12 cellular contexts compared by ENCODE assay signal in genomic region chr5:135239461-135240282, GRCh38.
DNase-seq lines count a peak whose midpoint lies in the region; ATAC-seq and TF ChIP-seq lines count a peak whose summit lies in the region.
"Had no signal": no experiment of that assay in that cellular context is flagged by ENCODE, and none has a peak within 500 bp of the region (broad histone marks: within the 10 kb centered on the region; RNA-seq: fewer than 3 reads in every experiment).

No MANE protein-coding gene starts in this region.

- H3K27me3 ChIP-seq in Peyer's patch = no peaks in the 10 kb centered on the region
- H3K27me3 ChIP-seq in esophagus (ENCODE audit: control insufficient read depth in 1 of 2, insufficient read depth in 2 of 2, low read length in 2 of 2) = no peaks in the 10 kb centered on the region
- H3K27me3 ChIP-seq in transverse colon = no peaks in the 10 kb centered on the region
- H3K27me3 ChIP-seq: body of pancreas had no signal

- H3K27ac Mint-ChIP-seq in osteocyte (ENCODE audit: unreplicated experiment) = no peak overlapping the region

- no peaks in the 10 kb centered on the region for H3K9me3 Mint-ChIP-seq in osteocyte (ENCODE audit: unreplicated experiment)

- H3K4me1 ChIP-seq in Peyer's patch (peaks cover 0 to 10% (median 0%) of the 10 kb centered on the region in 4 donors), esophagus (ENCODE audit: control insufficient read depth in 2 of 2, insufficient read depth in 2 of 2, low read length in 1 of 2) (peaks cover 25 to 56% of the 10 kb centered on the region in 2 donors), transverse colon (peaks cover 8 to 44% (median 18%) of the 10 kb centered on the region in 4 donors)
- H3K4me1 ChIP-seq: body of pancreas had no signal

- peaks cover 28% of the 10 kb centered on the region for H3K4me1 Mint-ChIP-seq in osteocyte (ENCODE audit: unreplicated experiment)

- 45 to 61% methylated on average over 11 of the region's 11 CpGs for WGBS in esophagus, 2 donors
- WGBS in transverse colon (ENCODE audit: low coverage in 1 of 2), 2 donors = 71 to 83% methylated on average over 4 to 11 of the region's 11 CpGs

- H3K27ac ChIP-seq in Peyer's patch (no peak overlapping the region), esophagus (ENCODE audit: low read depth in 2 of 2, low read length in 1 of 2) (peak overlapping the region; percentile 77 to 89), transverse colon (no peak overlapping the region)
- H3K27ac ChIP-seq: body of pancreas had no signal

- peaks cover 3% of the 10 kb centered on the region for H3K27me3 Mint-ChIP-seq in osteocyte (ENCODE audit: unreplicated experiment)

- TF ChIP-seq CTCF in AG09319 (IDR thresholded peaks at IDR 0.05; ENCODE audit: low read depth, low read length) = no peak
- TF ChIP-seq CTCF in Peyer's patch (IDR thresholded peaks at IDR 0.05) = no peak
- no peak for TF ChIP-seq CTCF in osteocyte (IDR thresholded peaks at IDR 0.05)
- no peak for TF ChIP-seq CTCF in transverse colon (IDR thresholded peaks at IDR 0.05)

- in situ Hi-C loops in transverse colon (cut with MboI; ENCODE audit: low pct_ligation_motif_present in 1 of 4, low pct_unique_long_range_greater_than_20kb in 1 of 4, low sequenced_read_pairs in 3 of 4) = no loop called here

- no peak for ATAC-seq in HG03342 (IDR thresholded peaks at IDR 0.05; ENCODE audit: unreplicated experiment)
- ATAC-seq: body of pancreas had no signal

- intact Hi-C loops in transverse colon (cut with DNase I; ENCODE audit: low total_unique reads) = no loop called here

- no peak overlapping the region for H3K4me3 Mint-ChIP-seq in osteocyte (ENCODE audit: unreplicated experiment)

- TF ChIP-seq POLR2A in Peyer's patch (IDR thresholded peaks at IDR 0.05) (no peak), transverse colon (IDR thresholded peaks at IDR 0.05) (no peak)

- TF ChIP-seq EP300 in transverse colon (IDR thresholded peaks at IDR 0.05; ENCODE audit: low read depth) = no peak

- no peaks in the 10 kb centered on the region for H3K36me3 Mint-ChIP-seq in osteocyte (ENCODE audit: unreplicated experiment)

- H3K9me3 ChIP-seq in Peyer's patch = no peaks in the 10 kb centered on the region
- no peaks in the 10 kb centered on the region for H3K9me3 ChIP-seq in esophagus (ENCODE audit: control insufficient read depth in 2 of 2, insufficient read depth in 1 of 2, low read depth in 1 of 2, low read length in 1 of 2)
- no peaks in the 10 kb centered on the region for H3K9me3 ChIP-seq in transverse colon
- H3K9me3 ChIP-seq: body of pancreas had no signal

- H3K36me3 ChIP-seq in Peyer's patch = no peaks in the 10 kb centered on the region
- no peaks in the 10 kb centered on the region for H3K36me3 ChIP-seq in esophagus (ENCODE audit: control insufficient read depth in 2 of 2, insufficient read depth in 2 of 2, low read length in 1 of 2)
- H3K36me3 ChIP-seq in transverse colon = no peaks in the 10 kb centered on the region

- H3K4me3 ChIP-seq in Peyer's patch = no peak overlapping the region
- no peak overlapping the region for H3K4me3 ChIP-seq in esophagus (ENCODE audit: low read depth in 1 of 2, low read length in 2 of 2)
- no peak overlapping the region for H3K4me3 ChIP-seq in transverse colon
- H3K4me3 ChIP-seq: body of pancreas had no signal

- peak; percentile 47 for DNase-seq in AG09319 (ENCODE audit: extremely low read depth, low read depth)
- peak in 2 of 3 donors; percentile 8 to 28 for DNase-seq in Peyer's patch
- DNase-seq in osteocyte (ENCODE audit: extremely low spot score, unreplicated experiment) = peak; percentile 62
- no peak for DNase-seq in NCI-H510A (lab: John Stamatoyannopoulos, UW)
- no peak for DNase-seq in stimulated activated CD4-positive, alpha-beta T cell treated with anti-CD3 and anti-CD28 coated beads, Interleukin-4, amount 100 ng/mL, for 24 hours
- DNase-seq in transverse colon = no peak
- DNase-seq: NCI-H446 treated with DMSO at 0.1 percent for 48 hours, RPMI8226, small intestine had no signal

Comparison
In these comparisons a context has a peak if more than half of its experiments do, and no peak if none do; other contexts are left out.
1. DNase-seq: peak in AG09319 (single experiment), Peyer's patch (2 of 3) and osteocyte (single experiment); none in NCI-H510A (single experiment), stimulated activated CD4-positive, alpha-beta T cell treated with anti-CD3 and anti-CD28 coated beads, Interleukin-4, amount 100 ng/mL, for 24 hours (single experiment) and transverse colon (single experiment).
2. H3K27ac ChIP-seq: peak in esophagus (2 of 2); none in Peyer's patch (0 of 4) and transverse colon (0 of 4).